8 cellular contexts compared by ENCODE assay signal in the genomic region with DNA sequence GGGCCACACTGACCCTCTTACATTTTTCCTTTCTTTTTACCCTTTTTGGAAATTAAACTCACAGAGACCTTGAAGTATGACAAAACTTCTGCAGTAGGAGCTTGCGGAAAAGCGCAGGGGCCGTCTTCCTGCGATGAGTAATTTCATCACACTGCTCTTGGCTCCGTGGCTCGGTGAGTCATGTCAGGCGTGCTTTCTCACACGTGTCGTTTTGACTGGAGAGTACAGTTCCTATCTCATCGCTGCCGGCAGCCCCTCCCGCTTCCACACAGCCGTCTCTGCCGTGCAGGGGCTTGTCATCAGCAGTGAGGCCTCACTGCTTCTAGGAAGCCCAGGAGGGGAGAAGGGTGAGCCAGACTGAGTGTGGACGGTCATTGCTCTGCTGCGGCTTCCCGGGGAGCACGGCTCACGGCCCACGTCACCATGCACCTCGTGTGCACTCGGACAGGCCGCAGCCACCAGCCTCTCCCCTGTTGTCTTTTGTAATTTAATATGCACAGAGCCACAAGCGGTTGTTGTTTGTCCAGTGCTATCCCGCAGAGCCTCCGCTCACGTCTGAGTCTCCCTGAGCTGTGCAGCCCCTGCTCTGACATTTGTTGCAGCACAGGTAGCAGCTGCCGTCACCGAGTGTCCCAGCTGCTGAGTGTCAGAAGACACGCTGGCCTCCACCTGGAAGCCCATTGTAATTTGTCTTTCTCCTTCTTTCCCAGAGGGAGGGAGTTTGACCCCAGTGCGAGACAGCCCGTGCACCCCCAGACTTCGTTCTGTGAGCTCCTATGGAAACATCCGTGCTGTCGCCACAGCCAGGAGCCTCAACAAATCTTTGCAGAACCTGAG.
A peak's percentile ranks its signal among the peaks of the same experiment; 100 is the strongest.
DNase-seq lines count a peak whose midpoint lies in the region; ATAC-seq and TF ChIP-seq lines count a peak whose summit lies in the region.

No MANE protein-coding gene starts in this region.

- TF ChIP-seq CTCF in cardiac muscle cell (IDR thresholded peaks at IDR 0.05; ENCODE audit: low read depth, low read length) (no peak), spleen (IDR thresholded peaks at IDR 0.05 in 8 of 11, conservative IDR thresholded peaks at IDR 0.05 in 3 of 11) (no peak)

- in situ Hi-C loops in SK-MEL-5 (cut with HindIII; ENCODE audit: low pct_unique_long_range_greater_than_20kb, low sequenced_read_pairs), result no loop called here

- TF ChIP-seq POLR2A in spleen (IDR thresholded peaks at IDR 0.05), result no peak

- H3K4me3 ChIP-seq in cardiac muscle cell, result no peak overlapping the region
- H3K4me3 ChIP-seq in spleen, result no peak overlapping the region

- peak; percentile 76 for ATAC-seq in GM18909 (IDR thresholded peaks at IDR 0.05; ENCODE audit: poor library complexity, unreplicated experiment)
- ATAC-seq in HG03354 (IDR thresholded peaks at IDR 0.05; ENCODE audit: poor library complexity, severe bottlenecking, unreplicated experiment), result peak; percentile 45

- H3K36me3 ChIP-seq in cardiac muscle cell, result peaks cover 10% of the 10 kb centered on the region
- H3K36me3 ChIP-seq in spleen, result peaks cover 0 to 91% (median 26%) of the 10 kb centered on the region in 6 donors

- H3K27ac ChIP-seq in cardiac muscle cell, result peak overlapping the region; percentile 34
- H3K27ac ChIP-seq in spleen, result peak overlapping the region in 6 of 8 donors; percentile 48 to 85 (median 72)

- H3K27me3 ChIP-seq in cardiac muscle cell (no peaks in the 10 kb centered on the region), spleen (replicated peaks in 1 of 7) (no peaks in the 10 kb centered on the region)

- no peaks in the 10 kb centered on the region for H3K9me3 ChIP-seq in cardiac muscle cell (ENCODE audit: low read depth)
- H3K9me3 ChIP-seq in spleen, result no peaks in the 10 kb centered on the region

- peaks cover 5% of the 10 kb centered on the region for H3K4me1 ChIP-seq in cardiac muscle cell (ENCODE audit: low read depth)
- H3K4me1 ChIP-seq in spleen, result peaks cover 0 to 32% (median 13%) of the 10 kb centered on the region in 6 donors

- peak; percentile 58 for DNase-seq in SK-MEL-5 (ENCODE audit: low read depth, low spot score)
- peak; percentile 95 for DNase-seq in activated naive CD4-positive, alpha-beta T cell treated with Interleukin-2 at 50 U/mL for 16 hours
- DNase-seq in cardiac muscle cell (ENCODE audit: low read depth in 1 of 2, low spot score in 1 of 2), result peak; percentile 52 to 97
- peak; percentile 88 for DNase-seq in spleen
- no peak for DNase-seq in NAMALWA (ENCODE audit: low spot score)
- no peak for DNase-seq in DMS79 (lab: John Stamatoyannopoulos, UW)

- 58 to 83% (median 69%) methylated on average over 34 to 35 of the region's 35 CpGs for WGBS in spleen, 5 donors

- intact Hi-C loops in spleen (cut with DNase I; ENCODE audit: low total_unique reads), result no loop called here

Comparison
In these comparisons a context has a peak if more than half of its experiments do, and no peak if none do; other contexts are left out.
1. DNase-seq: peak in SK-MEL-5 (single experiment), activated naive CD4-positive, alpha-beta T cell treated with Interleukin-2 at 50 U/mL for 16 hours (single experiment), cardiac muscle cell (2 of 2) and spleen (single experiment); none in NAMALWA (single experiment) and DMS79 (single experiment).